9 cellular contexts compared by ENCODE assay signal in the genomic region with DNA sequence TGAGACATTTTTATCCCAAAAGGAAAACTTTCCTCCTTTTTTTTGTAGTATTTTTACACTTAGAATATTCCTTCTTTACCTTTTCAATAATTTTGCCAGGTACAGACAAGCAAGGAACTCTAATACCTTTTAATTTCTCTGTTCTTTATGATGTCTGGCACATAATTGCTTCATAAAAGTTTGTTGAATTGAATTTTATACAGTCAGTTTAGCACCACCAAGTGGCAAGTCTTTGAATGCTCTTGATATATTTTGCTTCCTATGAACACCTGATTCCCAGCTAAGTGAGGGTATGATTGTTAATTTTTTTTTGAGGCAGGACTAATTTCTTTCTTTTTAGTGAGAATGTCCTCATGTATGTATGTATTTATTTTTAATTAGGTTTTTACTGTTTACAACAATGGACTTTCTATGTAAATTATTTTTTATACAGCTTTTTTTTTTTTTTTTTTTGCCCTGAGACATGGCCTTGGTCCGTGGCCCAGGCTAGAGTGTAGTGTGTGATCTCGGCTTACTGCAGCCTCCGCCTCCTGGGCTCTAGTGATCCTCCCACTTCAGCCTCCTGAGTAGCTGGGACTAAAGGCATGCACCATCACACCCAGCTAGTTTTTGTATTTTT. TPM values are rescaled to one million over a fixed set of nuclear protein-coding genes. Genes with fewer than 3 reads are reported as not detected.
DNase-seq lines count a peak whose midpoint lies in the region; ATAC-seq and TF ChIP-seq lines count a peak whose summit lies in the region.
"Had no signal": no experiment of that assay in that cellular context is flagged by ENCODE, and none has a peak within 500 bp of the region (broad histone marks: within the 10 kb centered on the region; RNA-seq: fewer than 3 reads in every experiment).

No MANE protein-coding gene starts in this region.

- no peak overlapping the region for H3K27ac ChIP-seq in RWPE1
- peak overlapping the region; percentile 39 for H3K27ac ChIP-seq in subcutaneous abdominal adipose tissue (ENCODE audit: low read depth, low read length)
- H3K27ac ChIP-seq: BLaER1 had no signal

- peaks cover 0 to 33% (median 28%) of the 10 kb centered on the region in 5 donors for H3K4me1 ChIP-seq in subcutaneous abdominal adipose tissue (ENCODE audit: control insufficient read depth in 5 of 5, insufficient read depth in 5 of 5, low read length in 5 of 5)

- ATAC-seq in HG02759 (IDR thresholded peaks at IDR 0.05; ENCODE audit: unreplicated experiment) = peak; percentile 53

- H3K4me3 ChIP-seq in fibroblast of villous mesenchyme (ENCODE audit: low read depth, low read length) = no peak overlapping the region
- no peak overlapping the region for H3K4me3 ChIP-seq in subcutaneous abdominal adipose tissue (ENCODE audit: low read depth in 1 of 5, low read length in 5 of 5)
- H3K4me3 ChIP-seq: BLaER1 had no signal

- H3K9me3 ChIP-seq in subcutaneous abdominal adipose tissue (ENCODE audit: control insufficient read depth in 5 of 5, low read length in 5 of 5) = no peaks in the 10 kb centered on the region

- peak; percentile 71 for TF ChIP-seq CTCF in RWPE1 (conservative IDR thresholded peaks at IDR 0.05; ENCODE audit: low read depth)
- TF ChIP-seq CTCF in fibroblast of villous mesenchyme (IDR thresholded peaks at IDR 0.05; ENCODE audit: insufficient read depth, low read depth, low read length) = peak; percentile 52

- POLR2A ChIA-PET in RWPE1 (lab: Yijun Ruan, JAX; ENCODE audit: low non-redundant PET) = interaction anchor here (0.6 kb wide), 3 partner anchors 8 to 43 kb away, joined by 3 to 7 read pairs (median 5); no protein-coding TSS in a partner anchor

- CTCF ChIA-PET in RWPE1 (lab: Yijun Ruan, JAX) = interaction anchor here (0.7 kb wide), 1 partner anchor 215 kb away, joined by 5 read pairs; no protein-coding TSS in a partner anchor

- H3K27me3 ChIP-seq in subcutaneous abdominal adipose tissue (ENCODE audit: control insufficient read depth in 5 of 5, insufficient read depth in 4 of 5, low read length in 5 of 5) = no peaks in the 10 kb centered on the region
- H3K27me3 ChIP-seq: BLaER1 had no signal

- peak overlapping the region in 2 of 5 donors; percentile 39 to 51 for H3K9ac ChIP-seq in subcutaneous abdominal adipose tissue (ENCODE audit: low read length in 5 of 5)
- H3K9ac ChIP-seq: BLaER1 had no signal

- DNase-seq in DMS153 treated with DMSO at 0.1 percent for 48 hours (lab: John Stamatoyannopoulos, UW; ENCODE audit: unreplicated experiment) (peak; percentile 2), DMS153 (lab: John Stamatoyannopoulos, UW) (no peak), RWPE1 (ENCODE audit: low spot score) (peak; percentile 28), fibroblast of villous mesenchyme (ENCODE audit: low read depth) (peak; percentile 50), NCI-H128 (lab: John Stamatoyannopoulos, UW; ENCODE audit: unreplicated experiment) (no peak), kidney glomerular epithelial cell (lab: John Stamatoyannopoulos, UW) (no peak)

- H3K36me3 ChIP-seq in subcutaneous abdominal adipose tissue (ENCODE audit: control insufficient read depth in 5 of 5, insufficient read depth in 5 of 5, low read length in 5 of 5) = peaks cover 3 to 5% (median 4%) of the 10 kb centered on the region in 5 donors

RNA-seq across cellular contexts. Expression of a gene that starts 6.9 kb away (rescaled TPM):
- 16.4 and 18.0 TPM in 2 replicates for total RNA-seq in fibroblast of villous mesenchyme

Comparison
In these comparisons a context has a peak if more than half of its experiments do, and no peak if none do; other contexts are left out.
1. DNase-seq: peak in DMS153 treated with DMSO at 0.1 percent for 48 hours (single experiment), RWPE1 (single experiment) and fibroblast of villous mesenchyme (single experiment); none in DMS153 (single experiment), NCI-H128 (single experiment) and kidney glomerular epithelial cell (single experiment).